Comparison of ENCODE assay signal across 1 cellular context in the genomic region with DNA sequence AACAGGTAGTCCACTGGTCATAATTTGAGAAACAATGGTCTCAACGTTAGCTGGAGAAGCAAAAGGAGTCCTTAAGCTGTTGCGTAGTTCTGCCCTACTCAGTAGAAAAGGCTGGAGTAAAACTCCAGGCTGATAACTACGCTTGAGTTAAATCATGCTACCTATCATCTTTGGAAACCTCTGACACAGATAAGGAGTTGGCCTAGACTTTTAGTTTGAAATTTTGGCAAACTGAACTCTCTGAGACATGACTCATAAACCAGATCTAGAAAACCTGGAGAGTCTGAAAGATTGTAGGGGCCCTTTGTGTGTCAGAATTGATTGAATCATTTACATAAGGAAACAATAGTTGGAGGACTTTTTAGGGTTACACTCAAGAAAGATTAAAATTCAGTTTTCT.
TF ChIP-seq lines count a peak whose summit lies in the region.

No MANE protein-coding gene starts in this region.

TF ChIP-seq in H1, 55 proteins besides CTCF, POLR2A, EP300 and RAD21 (continued from another document):
- no peak for TF ChIP-seq SAP30 (IDR thresholded peaks at IDR 0.05; ENCODE audit: insufficient read depth, insufficient replicate concordance, low read length)
- no peak for TF ChIP-seq SIN3A (conservative IDR thresholded peaks at IDR 0.05 in 1 of 2, IDR thresholded peaks at IDR 0.05 in 1 of 2; ENCODE audit: low read depth in 1 of 2, low read length in 2 of 2)
- no peak for TF ChIP-seq ZNF274 (IDR thresholded peaks at IDR 0.05; ENCODE audit: borderline replicate concordance, extremely low read depth, low read length)
- TF ChIP-seq CEBPB (IDR thresholded peaks at IDR 0.05; ENCODE audit: low read depth, low read length): no peak
- no peak for TF ChIP-seq SIRT6 (IDR thresholded peaks at IDR 0.05; ENCODE audit: low read length)
- TF ChIP-seq CBX8 (IDR thresholded peaks at IDR 0.05; ENCODE audit: borderline replicate concordance, low read depth, low read length): no peak
- TF ChIP-seq TBP (IDR thresholded peaks at IDR 0.05; ENCODE audit: low read depth, low read length): no peak
